1 cellular context compared by ENCODE assay signal in the genomic region with DNA sequence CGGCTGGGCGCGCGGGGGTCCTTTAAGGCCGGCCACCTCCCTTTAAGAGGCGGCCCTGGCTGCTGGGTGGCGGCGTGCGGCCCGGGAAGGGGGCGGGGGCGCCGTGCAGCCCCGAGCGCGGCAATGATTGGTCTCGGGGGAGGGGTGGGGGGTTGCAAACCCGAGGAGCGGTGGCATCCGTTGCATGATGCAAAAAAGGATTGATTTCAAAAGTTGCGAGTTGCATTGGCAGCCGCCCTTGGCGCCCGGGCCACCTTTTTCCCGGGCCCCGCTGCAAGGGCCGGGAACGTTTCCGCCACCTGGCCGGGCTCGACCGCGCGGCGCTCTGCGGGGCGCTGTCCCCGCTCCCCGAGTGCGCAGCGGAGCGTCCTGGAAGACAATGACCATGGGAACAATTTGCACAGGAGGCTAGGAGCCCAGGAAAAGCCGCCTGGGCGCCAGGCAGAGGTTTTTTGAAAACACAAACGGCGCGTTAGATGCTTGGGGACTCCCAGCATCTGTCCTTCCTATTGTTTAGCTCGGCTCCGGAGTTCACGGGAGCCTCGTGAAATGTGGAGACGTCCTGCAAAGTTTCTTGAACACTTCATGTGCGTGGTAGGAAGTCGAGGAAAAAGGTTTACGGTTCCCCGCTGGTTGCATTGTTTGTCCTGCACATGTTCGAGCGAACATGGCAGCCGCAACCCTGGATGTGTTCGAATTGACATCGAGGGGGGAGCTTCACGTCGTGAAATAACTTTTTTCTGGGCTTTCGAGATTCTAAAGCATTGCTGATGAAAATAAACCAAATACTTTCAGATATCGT.
TF ChIP-seq lines count a peak whose summit lies in the region.

A gene with protein sequence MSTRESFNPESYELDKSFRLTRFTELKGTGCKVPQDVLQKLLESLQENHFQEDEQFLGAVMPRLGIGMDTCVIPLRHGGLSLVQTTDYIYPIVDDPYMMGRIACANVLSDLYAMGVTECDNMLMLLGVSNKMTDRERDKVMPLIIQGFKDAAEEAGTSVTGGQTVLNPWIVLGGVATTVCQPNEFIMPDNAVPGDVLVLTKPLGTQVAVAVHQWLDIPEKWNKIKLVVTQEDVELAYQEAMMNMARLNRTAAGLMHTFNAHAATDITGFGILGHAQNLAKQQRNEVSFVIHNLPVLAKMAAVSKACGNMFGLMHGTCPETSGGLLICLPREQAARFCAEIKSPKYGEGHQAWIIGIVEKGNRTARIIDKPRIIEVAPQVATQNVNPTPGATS (minus strand): TSS at position 78 of the 802 bp plus-strand sequence. CDS start 3,343 bp downstream, outside the sequence.

TF ChIP-seq in K562, 482 proteins besides CTCF, POLR2A, EP300 and RAD21 (continued from another document and continues in another):
- no peak; the same call in 1 of the 2 replicates for TF ChIP-seq NFIC (IDR thresholded peaks at IDR 0.05)
- TF ChIP-seq CEBPZ (IDR thresholded peaks at IDR 0.05; ENCODE audit: borderline replicate concordance, low read depth, low read length) = no peak
- no peak for TF ChIP-seq KAT8 (IDR thresholded peaks at IDR 0.05; ENCODE audit: low read depth)
- TF ChIP-seq HES1 (IDR thresholded peaks at IDR 0.05; ENCODE audit: low read depth) = no peak
- no peak for TF ChIP-seq NFATC3 (IDR thresholded peaks at IDR 0.05)
- peak; percentile 93 for TF ChIP-seq KDM2B (CRISPR knock-in tag; IDR thresholded peaks at IDR 0.05)
- TF ChIP-seq, protein P1, sequence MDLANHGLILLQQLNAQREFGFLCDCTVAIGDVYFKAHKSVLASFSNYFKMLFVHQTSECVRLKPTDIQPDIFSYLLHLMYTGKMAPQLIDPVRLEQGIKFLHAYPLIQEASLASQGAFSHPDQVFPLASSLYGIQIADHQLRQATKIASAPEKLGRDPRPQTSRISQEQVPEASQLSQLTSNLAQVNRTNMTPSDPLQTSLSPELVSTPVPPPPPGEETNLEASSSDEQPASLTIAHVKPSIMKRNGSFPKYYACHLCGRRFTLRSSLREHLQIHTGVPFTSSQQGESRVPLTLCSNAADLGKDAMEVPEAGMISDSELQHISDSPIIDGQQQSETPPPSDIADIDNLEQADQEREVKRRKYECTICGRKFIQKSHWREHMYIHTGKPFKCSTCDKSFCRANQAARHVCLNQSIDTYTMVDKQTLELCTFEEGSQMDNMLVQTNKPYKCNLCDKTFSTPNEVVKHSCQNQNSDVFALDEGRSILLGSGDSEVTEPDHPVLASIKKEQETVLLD (IDR thresholded peaks at IDR 0.05) = no peak
- TF ChIP-seq RBM22 (IDR thresholded peaks at IDR 0.05; ENCODE audit: low read depth, low read length, poor library complexity, severe bottlenecking) = no peak
- TF ChIP-seq, protein P2, sequence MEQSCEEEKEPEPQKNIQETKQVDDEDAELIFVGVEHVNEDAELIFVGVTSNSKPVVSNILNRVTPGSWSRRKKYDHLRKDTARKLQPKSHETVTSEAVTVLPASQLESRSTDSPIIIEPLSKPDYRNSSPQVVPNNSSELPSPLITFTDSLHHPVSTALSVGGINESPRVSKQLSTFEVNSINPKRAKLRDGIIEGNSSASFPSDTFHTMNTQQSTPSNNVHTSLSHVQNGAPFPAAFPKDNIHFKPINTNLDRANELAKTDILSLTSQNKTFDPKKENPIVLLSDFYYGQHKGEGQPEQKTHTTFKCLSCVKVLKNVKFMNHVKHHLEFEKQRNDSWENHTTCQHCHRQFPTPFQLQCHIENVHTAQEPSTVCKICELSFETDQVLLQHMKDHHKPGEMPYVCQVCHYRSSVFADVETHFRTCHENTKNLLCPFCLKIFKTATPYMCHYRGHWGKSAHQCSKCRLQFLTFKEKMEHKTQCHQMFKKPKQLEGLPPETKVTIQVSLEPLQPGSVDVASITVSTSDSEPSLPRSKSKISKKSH (CRISPR knock-in tag; IDR thresholded peaks at IDR 0.05) = no peak
- TF ChIP-seq ZNF445 (CRISPR knock-in tag; IDR thresholded peaks at IDR 0.05; ENCODE audit: low read depth) = no peak
- no peak for TF ChIP-seq HDAC6 (IDR thresholded peaks at IDR 0.05; ENCODE audit: low read depth, low read length)
- TF ChIP-seq ZNF24 (IDR thresholded peaks at IDR 0.05) = no peak
- peak; percentile 39 for TF ChIP-seq TBP (optimal IDR thresholded peaks at IDR 0.05; ENCODE audit: low read depth, low read length)
- TF ChIP-seq HNRNPL (IDR thresholded peaks at IDR 0.05; ENCODE audit: low read depth, low read length) = no peak
- TF ChIP-seq HINFP (tag; conservative IDR thresholded peaks at IDR 0.05; ENCODE audit: low read depth) = no peak
- TF ChIP-seq, protein P3, sequence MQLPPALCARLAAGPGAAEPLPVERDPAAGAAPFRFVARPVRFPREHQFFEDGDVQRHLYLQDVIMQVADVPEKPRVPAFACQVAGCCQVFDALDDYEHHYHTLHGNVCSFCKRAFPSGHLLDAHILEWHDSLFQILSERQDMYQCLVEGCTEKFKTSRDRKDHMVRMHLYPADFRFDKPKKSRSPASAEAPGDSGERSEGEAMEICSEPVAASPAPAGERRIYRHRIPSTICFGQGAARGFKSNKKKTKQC (CRISPR knock-in tag; IDR thresholded peaks at IDR 0.05) = peak; percentile 73
- TF ChIP-seq TARDBP (IDR thresholded peaks at IDR 0.05) = no peak
- TF ChIP-seq NR3C1 (CRISPR knock-in tag; IDR thresholded peaks at IDR 0.05) = peak; percentile 80
- TF ChIP-seq, protein P4, sequence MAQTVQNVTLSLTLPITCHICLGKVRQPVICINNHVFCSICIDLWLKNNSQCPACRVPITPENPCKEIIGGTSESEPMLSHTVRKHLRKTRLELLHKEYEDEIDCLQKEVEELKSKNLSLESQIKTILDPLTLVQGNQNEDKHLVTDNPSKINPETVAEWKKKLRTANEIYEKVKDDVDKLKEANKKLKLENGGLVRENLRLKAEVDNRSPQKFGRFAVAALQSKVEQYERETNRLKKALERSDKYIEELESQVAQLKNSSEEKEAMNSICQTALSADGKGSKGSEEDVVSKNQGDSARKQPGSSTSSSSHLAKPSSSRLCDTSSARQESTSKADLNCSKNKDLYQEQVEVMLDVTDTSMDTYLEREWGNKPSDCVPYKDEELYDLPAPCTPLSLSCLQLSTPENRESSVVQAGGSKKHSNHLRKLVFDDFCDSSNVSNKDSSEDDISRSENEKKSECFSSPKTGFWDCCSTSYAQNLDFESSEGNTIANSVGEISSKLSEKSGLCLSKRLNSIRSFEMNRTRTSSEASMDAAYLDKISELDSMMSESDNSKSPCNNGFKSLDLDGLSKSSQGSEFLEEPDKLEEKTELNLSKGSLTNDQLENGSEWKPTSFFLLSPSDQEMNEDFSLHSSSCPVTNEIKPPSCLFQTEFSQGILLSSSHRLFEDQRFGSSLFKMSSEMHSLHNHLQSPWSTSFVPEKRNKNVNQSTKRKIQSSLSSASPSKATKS (CRISPR knock-in tag; IDR thresholded peaks at IDR 0.05) = no peak
- no peak for TF ChIP-seq STAT5B (CRISPR knock-in tag; IDR thresholded peaks at IDR 0.05)
- TF ChIP-seq, protein P5, sequence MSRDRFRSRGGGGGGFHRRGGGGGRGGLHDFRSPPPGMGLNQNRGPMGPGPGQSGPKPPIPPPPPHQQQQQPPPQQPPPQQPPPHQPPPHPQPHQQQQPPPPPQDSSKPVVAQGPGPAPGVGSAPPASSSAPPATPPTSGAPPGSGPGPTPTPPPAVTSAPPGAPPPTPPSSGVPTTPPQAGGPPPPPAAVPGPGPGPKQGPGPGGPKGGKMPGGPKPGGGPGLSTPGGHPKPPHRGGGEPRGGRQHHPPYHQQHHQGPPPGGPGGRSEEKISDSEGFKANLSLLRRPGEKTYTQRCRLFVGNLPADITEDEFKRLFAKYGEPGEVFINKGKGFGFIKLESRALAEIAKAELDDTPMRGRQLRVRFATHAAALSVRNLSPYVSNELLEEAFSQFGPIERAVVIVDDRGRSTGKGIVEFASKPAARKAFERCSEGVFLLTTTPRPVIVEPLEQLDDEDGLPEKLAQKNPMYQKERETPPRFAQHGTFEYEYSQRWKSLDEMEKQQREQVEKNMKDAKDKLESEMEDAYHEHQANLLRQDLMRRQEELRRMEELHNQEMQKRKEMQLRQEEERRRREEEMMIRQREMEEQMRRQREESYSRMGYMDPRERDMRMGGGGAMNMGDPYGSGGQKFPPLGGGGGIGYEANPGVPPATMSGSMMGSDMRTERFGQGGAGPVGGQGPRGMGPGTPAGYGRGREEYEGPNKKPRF (IDR thresholded peaks at IDR 0.05; ENCODE audit: low read depth, low read length) = no peak
- no peak for TF ChIP-seq DLX4 (CRISPR knock-in tag; IDR thresholded peaks at IDR 0.05)
- TF ChIP-seq SRSF3 (IDR thresholded peaks at IDR 0.05; ENCODE audit: insufficient read depth, low read length) = no peak
- TF ChIP-seq, protein P6, sequence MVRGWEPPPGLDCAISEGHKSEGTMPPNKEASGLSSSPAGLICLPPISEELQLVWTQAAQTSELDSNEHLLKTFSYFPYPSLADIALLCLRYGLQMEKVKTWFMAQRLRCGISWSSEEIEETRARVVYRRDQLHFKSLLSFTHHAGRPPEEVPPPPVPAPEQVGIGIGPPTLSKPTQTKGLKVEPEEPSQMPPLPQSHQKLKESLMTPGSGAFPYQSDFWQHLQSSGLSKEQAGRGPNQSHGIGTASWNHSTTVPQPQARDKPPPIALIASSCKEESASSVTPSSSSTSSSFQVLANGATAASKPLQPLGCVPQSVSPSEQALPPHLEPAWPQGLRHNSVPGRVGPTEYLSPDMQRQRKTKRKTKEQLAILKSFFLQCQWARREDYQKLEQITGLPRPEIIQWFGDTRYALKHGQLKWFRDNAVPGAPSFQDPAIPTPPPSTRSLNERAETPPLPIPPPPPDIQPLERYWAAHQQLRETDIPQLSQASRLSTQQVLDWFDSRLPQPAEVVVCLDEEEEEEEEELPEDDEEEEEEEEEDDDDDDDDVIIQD (CRISPR knock-in tag; IDR thresholded peaks at IDR 0.05) = 0 out of 2 replicates have a peak, but pooled peaks have one; percentile 40
- no peak for TF ChIP-seq KLF6 (CRISPR knock-in tag; IDR thresholded peaks at IDR 0.05; ENCODE audit: borderline replicate concordance)
- TF ChIP-seq, protein P7, sequence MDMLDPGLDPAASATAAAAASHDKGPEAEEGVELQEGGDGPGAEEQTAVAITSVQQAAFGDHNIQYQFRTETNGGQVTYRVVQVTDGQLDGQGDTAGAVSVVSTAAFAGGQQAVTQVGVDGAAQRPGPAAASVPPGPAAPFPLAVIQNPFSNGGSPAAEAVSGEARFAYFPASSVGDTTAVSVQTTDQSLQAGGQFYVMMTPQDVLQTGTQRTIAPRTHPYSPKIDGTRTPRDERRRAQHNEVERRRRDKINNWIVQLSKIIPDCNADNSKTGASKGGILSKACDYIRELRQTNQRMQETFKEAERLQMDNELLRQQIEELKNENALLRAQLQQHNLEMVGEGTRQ (CRISPR knock-in tag; IDR thresholded peaks at IDR 0.05) = no peak
- no peak for TF ChIP-seq MLX (CRISPR knock-in tag; conservative IDR thresholded peaks at IDR 0.05)
- no peak for TF ChIP-seq MEIS2 (IDR thresholded peaks at IDR 0.05; ENCODE audit: partially characterized antibody)
- TF ChIP-seq NFE2 (IDR thresholded peaks at IDR 0.05; ENCODE audit: low read depth) = no peak
- no peak for TF ChIP-seq SREBF1 (IDR thresholded peaks at IDR 0.05; ENCODE audit: borderline replicate concordance, low read depth, low read length)
- no peak for TF ChIP-seq ZSCAN29 (IDR thresholded peaks at IDR 0.05)
